Comparison of ENCODE assay signal across 8 cellular contexts in the genomic region with DNA sequence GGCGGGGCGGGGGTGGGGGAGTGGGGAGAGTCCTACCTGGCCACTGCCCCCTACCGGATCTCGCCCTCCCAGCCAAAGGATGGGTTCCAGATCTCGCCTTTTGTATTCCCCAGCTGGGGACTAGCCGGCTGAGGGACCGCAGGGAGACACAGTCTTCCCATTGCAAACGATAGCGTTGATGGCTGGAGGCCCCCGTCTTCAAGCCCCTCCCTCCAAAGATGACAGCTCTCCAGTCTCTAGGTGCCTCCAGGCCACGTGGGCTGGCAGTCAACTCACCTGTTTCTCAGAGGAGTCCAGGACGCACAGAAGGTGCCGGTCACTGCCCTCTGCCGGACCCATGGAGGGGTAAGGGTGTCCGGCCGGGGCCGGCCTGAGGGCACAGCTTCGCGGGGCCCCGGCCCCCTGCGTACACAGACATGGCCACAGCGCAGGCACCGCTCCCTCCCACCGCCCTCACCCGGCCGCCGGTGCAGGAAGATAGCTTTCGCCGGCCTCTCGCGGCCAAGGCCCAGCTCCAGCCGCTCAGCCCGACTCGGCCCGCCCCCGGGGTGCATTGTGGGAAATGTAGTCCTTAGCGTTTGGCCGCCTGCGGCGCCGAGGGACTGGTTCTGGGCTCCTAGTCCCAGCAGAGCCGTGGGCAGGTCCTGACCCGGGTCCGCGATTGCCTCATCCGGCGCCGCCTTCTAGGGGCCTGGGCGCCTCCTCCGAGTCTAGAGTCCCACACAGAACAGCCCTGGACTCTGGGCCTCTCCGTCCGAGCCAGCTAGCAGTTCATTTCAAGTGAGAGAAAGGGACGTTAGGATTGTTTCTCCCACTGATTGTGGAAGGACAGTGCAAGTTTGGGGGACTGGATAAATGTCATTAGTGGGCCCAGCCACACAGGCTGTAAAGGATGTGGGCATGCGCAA. TPM values are rescaled to one million over a fixed set of nuclear protein-coding genes. Genes with fewer than 3 reads are reported as not detected.
DNase-seq lines count a peak whose midpoint lies in the region; ATAC-seq and TF ChIP-seq lines count a peak whose summit lies in the region.

A gene with protein sequence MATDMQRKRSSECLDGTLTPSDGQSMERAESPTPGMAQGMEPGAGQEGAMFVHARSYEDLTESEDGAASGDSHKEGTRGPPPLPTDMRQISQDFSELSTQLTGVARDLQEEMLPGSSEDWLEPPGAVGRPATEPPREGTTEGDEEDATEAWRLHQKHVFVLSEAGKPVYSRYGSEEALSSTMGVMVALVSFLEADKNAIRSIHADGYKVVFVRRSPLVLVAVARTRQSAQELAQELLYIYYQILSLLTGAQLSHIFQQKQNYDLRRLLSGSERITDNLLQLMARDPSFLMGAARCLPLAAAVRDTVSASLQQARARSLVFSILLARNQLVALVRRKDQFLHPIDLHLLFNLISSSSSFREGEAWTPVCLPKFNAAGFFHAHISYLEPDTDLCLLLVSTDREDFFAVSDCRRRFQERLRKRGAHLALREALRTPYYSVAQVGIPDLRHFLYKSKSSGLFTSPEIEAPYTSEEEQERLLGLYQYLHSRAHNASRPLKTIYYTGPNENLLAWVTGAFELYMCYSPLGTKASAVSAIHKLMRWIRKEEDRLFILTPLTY (minus strand): TSS at position 479 of the 908 bp plus-strand sequence. CDS start 16,465 bp downstream, outside the sequence.

- H2AFZ ChIP-seq in SU-DHL-6 (ENCODE audit: low read depth, low read length, severe bottlenecking) (peak within 1 kb of the TSS; percentile 87), parathyroid adenoma (peak within 1 kb of the TSS; percentile 99)

- H3K79me2 ChIP-seq in SU-DHL-6 (ENCODE audit: insufficient read depth, low read length) (peaks cover 3% of the 10 kb centered on the region; the same call in 1 of the 2 replicates), parathyroid adenoma (peaks cover 12% of the 10 kb centered on the region)

- H3K9me3 ChIP-seq in SU-DHL-6 (ENCODE audit: insufficient read depth, low read length) = no peaks in the 10 kb centered on the region
- no peaks in the 10 kb centered on the region for H3K9me3 ChIP-seq in parathyroid adenoma (ENCODE audit: control insufficient read depth, low read length)
- no peaks in the 10 kb centered on the region for H3K9me3 ChIP-seq in tibial nerve

- H3K36me3 Mint-ChIP-seq in HFFc6 (ENCODE audit: low read depth) = peaks cover 9% of the 10 kb centered on the region; the same call in 1 of the 2 replicates
- H3K36me3 Mint-ChIP-seq in activated naive CD8-positive, alpha-beta T cell treated with anti-CD3 and anti-CD28 coated beads, Interleukin-2, amount 10 ng/mL, durations not matched to agents 7 days and 5 days = peaks cover 1% of the 10 kb centered on the region

- TF ChIP-seq EP300 in tibial nerve (IDR thresholded peaks at IDR 0.05) = peak; percentile 71 to 78

- TF ChIP-seq CTCF in GM12864 (IDR thresholded peaks at IDR 0.05; ENCODE audit: low read depth, low read length, missing control alignments) (peak; percentile 25), HFFc6 (IDR thresholded peaks at IDR 0.05) (peak; percentile 73), SU-DHL-6 (IDR thresholded peaks at IDR 0.05; ENCODE audit: insufficient read depth, low read length, poor library complexity, severe bottlenecking) (peak; percentile 37), parathyroid adenoma (IDR thresholded peaks at IDR 0.05) (peak; percentile 56), tibial nerve (IDR thresholded peaks at IDR 0.05) (peak in 3 of 5 experiments; percentile 15 to 57 (median 23))

- ATAC-seq in activated naive CD8-positive, alpha-beta T cell treated with anti-CD3 and anti-CD28 coated beads, Interleukin-2, amount 10 ng/mL, durations not matched to agents 7 days and 5 days (ENCODE audit: low read depth) = peak; percentile 96
- ATAC-seq in Right ventricle myocardium inferior = peak; percentile 99

- H3K36me3 ChIP-seq in SU-DHL-6 (ENCODE audit: low read length) = no peaks in the 10 kb centered on the region
- H3K36me3 ChIP-seq in parathyroid adenoma (ENCODE audit: control insufficient read depth, insufficient read depth, low read length) = no peaks in the 10 kb centered on the region
- H3K36me3 ChIP-seq in tibial nerve = no peaks in the 10 kb centered on the region

- peak within 1 kb of the TSS; percentile 94 for H3K4me3 Mint-ChIP-seq in HFFc6
- peak within 1 kb of the TSS; percentile 89 for H3K4me3 Mint-ChIP-seq in activated naive CD8-positive, alpha-beta T cell treated with anti-CD3 and anti-CD28 coated beads, Interleukin-2, amount 10 ng/mL, durations not matched to agents 7 days and 5 days

- no peaks in the 10 kb centered on the region for H3K27me3 ChIP-seq in SU-DHL-6 (ENCODE audit: low read length)
- H3K27me3 ChIP-seq in parathyroid adenoma (ENCODE audit: control insufficient read depth, insufficient read depth, low read length) = no peaks in the 10 kb centered on the region
- H3K27me3 ChIP-seq in tibial nerve = no peaks in the 10 kb centered on the region

- peaks cover 42% of the 10 kb centered on the region for H3K4me1 Mint-ChIP-seq in HFFc6 (ENCODE audit: low read depth)
- H3K4me1 Mint-ChIP-seq in activated naive CD8-positive, alpha-beta T cell treated with anti-CD3 and anti-CD28 coated beads, Interleukin-2, amount 10 ng/mL, durations not matched to agents 7 days and 5 days = peaks cover 25% of the 10 kb centered on the region

- 1 to 2% methylated on average over 34 to 40 of the region's 54 CpGs for WGBS in tibial nerve, 2 donors

- DNase-seq in GM12864 (ENCODE audit: low read depth) = peak; percentile 69
- DNase-seq in HFFc6 = peak; percentile 91
- peak; percentile 80 for DNase-seq in NAMALWA (ENCODE audit: low spot score)
- DNase-seq in activated naive CD8-positive, alpha-beta T cell treated with anti-CD3 and anti-CD28 coated beads, Interleukin-2, amount 10 ng/mL, durations not matched to agents 7 days and 5 days = peak; percentile 90
- peak; percentile 98 for DNase-seq in Right ventricle myocardium inferior (ENCODE audit: missing footprints)
- peak; percentile 89 to 92 for DNase-seq in tibial nerve (ENCODE audit: low spot score in 2 of 2)

- H4K20me1 ChIP-seq in SU-DHL-6 (ENCODE audit: low read depth, low read length) = no peaks in the 10 kb centered on the region

- TF ChIP-seq POLR2A in tibial nerve (IDR thresholded peaks at IDR 0.05) = peak in 1 of 2 donors; percentile 29

- H3K4me2 ChIP-seq in SU-DHL-6 (ENCODE audit: low read depth, low read length, poor library complexity, severe bottlenecking) (peak within 1 kb of the TSS; percentile 66), parathyroid adenoma (ENCODE audit: low read length) (peak within 1 kb of the TSS; percentile 73)

- H3K4me1 ChIP-seq in parathyroid adenoma (peaks cover 5% of the 10 kb centered on the region), tibial nerve (peaks cover 0 to 30% (median 13%) of the 10 kb centered on the region in 4 donors)

- H3K9me2 ChIP-seq in SU-DHL-6 (replicated peaks; ENCODE audit: insufficient read depth, low read length) = no peaks in the 10 kb centered on the region

- H3K27ac ChIP-seq in SU-DHL-6 (ENCODE audit: low read depth, low read length) (peak within 1 kb of the TSS; percentile 6; the same call in 1 of the 2 replicates), parathyroid adenoma (peak within 1 kb of the TSS; percentile 88), tibial nerve (peak within 1 kb of the TSS; percentile 66 to 93 (median 85))

- no peaks in the 10 kb centered on the region for H3K9me3 Mint-ChIP-seq in HFFc6
- H3K9me3 Mint-ChIP-seq in activated naive CD8-positive, alpha-beta T cell treated with anti-CD3 and anti-CD28 coated beads, Interleukin-2, amount 10 ng/mL, durations not matched to agents 7 days and 5 days = no peaks in the 10 kb centered on the region

- H3K27me3 Mint-ChIP-seq in HFFc6 (ENCODE audit: insufficient read depth) = no peaks in the 10 kb centered on the region; the same call in 1 of the 2 replicates
- H3K27me3 Mint-ChIP-seq in activated naive CD8-positive, alpha-beta T cell treated with anti-CD3 and anti-CD28 coated beads, Interleukin-2, amount 10 ng/mL, durations not matched to agents 7 days and 5 days = no peaks in the 10 kb centered on the region

- no peaks in the 10 kb centered on the region for H3F3A ChIP-seq in SU-DHL-6 (ENCODE audit: insufficient read depth)

- intact Hi-C loops in Right ventricle myocardium inferior (cut with DNase I) = loop anchor here (1.0 kb wide), 1 partner anchor 10 kb away; no protein-coding TSS in a partner anchor

- H3K27ac Mint-ChIP-seq in HFFc6 = peak within 1 kb of the TSS; percentile 91
- H3K27ac Mint-ChIP-seq in activated naive CD8-positive, alpha-beta T cell treated with anti-CD3 and anti-CD28 coated beads, Interleukin-2, amount 10 ng/mL, durations not matched to agents 7 days and 5 days = peak within 1 kb of the TSS; percentile 77

- H3K4me3 ChIP-seq in GM12864 (ENCODE audit: low read depth, low read length) (peak within 1 kb of the TSS; percentile 97), SU-DHL-6 (ENCODE audit: insufficient read depth, low read length, poor library complexity, severe bottlenecking) (peak within 1 kb of the TSS; percentile 85), parathyroid adenoma (ENCODE audit: low read depth, low read length) (peak within 1 kb of the TSS; percentile 68), tibial nerve (peak within 1 kb of the TSS; percentile 50 to 87 (median 67))

- POLR2A ChIA-PET in activated naive CD8-positive, alpha-beta T cell treated with anti-CD3 and anti-CD28 coated beads, Interleukin-2, amount 10 ng/mL, durations not matched to agents 7 days and 5 days (lab: Charles Lee) = interaction anchor here (0.6 to 4.8 kb wide), 9 partner anchors 11 to 206 kb away, joined by 3 to 55 read pairs (median 4); partner anchors contain the start of genes GMPPB, INKA1, RBM6 and UBA7

- H3K9ac ChIP-seq in SU-DHL-6 (ENCODE audit: low read length) = peak within 1 kb of the TSS; percentile 74
- peak within 1 kb of the TSS; percentile 32 for H3K9ac ChIP-seq in parathyroid adenoma

RNA-seq across cellular contexts. Expression of the gene that starts here (rescaled TPM):
- 10 to 100 TPM; 13.6 to 20.3 (median 15.7) TPM for total RNA-seq in HFFc6 (2021; fragmentation: NEBNext Ultra II Directional; extraction: Animal tissue kit (Norgen Biotek cat#: 25700))
- total RNA-seq in activated naive CD8-positive, alpha-beta T cell treated with anti-CD3 and anti-CD28 coated beads, Interleukin-2, amount 10 ng/mL, durations not matched to agents 7 days and 5 days = 10 to 100 TPM; 11.9 to 12.9 TPM
- total RNA-seq in Right ventricle myocardium inferior (7.7 TPM), tibial nerve (10 to 100 TPM in 3 of 4 donors, 1 to 10 TPM in 1; 6.9 to 18.8 (median 15.8) TPM)

Comparison
In these comparisons a context has a peak if more than half of its experiments do, and no peak if none do; other contexts are left out.
1. Peak in every context shown above with its lines: DNase-seq, ATAC-seq, H3K4me3 ChIP-seq and H3K27ac ChIP-seq.
2. CTCF ChIP-seq: peak in every context shown above with its lines; median percentile 73 in HFFc6; 56 in parathyroid adenoma; 37 in SU-DHL-6; 25 in GM12864; 23 in tibial nerve.
3. H3K27ac ChIP-seq: peak in every context shown above with its lines; median percentile 88 in parathyroid adenoma; 85 in tibial nerve; 6 in SU-DHL-6.